Comparison of ENCODE assay signal across 2 cellular contexts in the genomic region with DNA sequence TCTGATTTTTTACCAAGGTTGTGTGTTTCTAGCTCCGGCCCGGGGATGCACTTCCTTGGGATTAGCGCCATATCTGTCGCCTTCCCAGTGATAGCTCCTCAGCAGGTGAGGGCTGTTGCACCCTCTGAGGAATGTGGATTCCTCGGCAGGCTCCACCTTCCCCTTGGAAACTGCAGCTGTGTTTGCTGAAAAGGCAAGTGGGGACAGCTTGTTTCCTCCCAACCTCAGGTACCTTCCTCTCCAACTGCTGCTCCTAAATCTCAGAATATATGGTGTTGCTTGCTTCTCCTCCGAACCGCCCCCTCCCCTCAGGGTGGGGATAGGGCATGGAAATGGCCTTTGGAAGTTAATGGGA.
TF ChIP-seq lines count a peak whose summit lies in the region.

No MANE protein-coding gene starts in this region.

TF ChIP-seq in IMR-90, 13 proteins besides CTCF, POLR2A, EP300 and RAD21:
- TF ChIP-seq, protein P1, sequence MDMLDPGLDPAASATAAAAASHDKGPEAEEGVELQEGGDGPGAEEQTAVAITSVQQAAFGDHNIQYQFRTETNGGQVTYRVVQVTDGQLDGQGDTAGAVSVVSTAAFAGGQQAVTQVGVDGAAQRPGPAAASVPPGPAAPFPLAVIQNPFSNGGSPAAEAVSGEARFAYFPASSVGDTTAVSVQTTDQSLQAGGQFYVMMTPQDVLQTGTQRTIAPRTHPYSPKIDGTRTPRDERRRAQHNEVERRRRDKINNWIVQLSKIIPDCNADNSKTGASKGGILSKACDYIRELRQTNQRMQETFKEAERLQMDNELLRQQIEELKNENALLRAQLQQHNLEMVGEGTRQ (IDR thresholded peaks at IDR 0.05; ENCODE audit: low read depth, low read length): no peak
- TF ChIP-seq RCOR1 (IDR thresholded peaks at IDR 0.05; ENCODE audit: insufficient replicate concordance, low read length) (no peak), BHLHE40 (IDR thresholded peaks at IDR 0.05; ENCODE audit: low read depth, low read length) (no peak), MXI1 (IDR thresholded peaks at IDR 0.05; ENCODE audit: borderline replicate concordance, low read depth, low read length) (no peak), MAFK (IDR thresholded peaks at IDR 0.05; ENCODE audit: low read depth, low read length) (no peak), CHD1 (IDR thresholded peaks at IDR 0.05; ENCODE audit: low read depth, low read length) (no peak), SMC3 (IDR thresholded peaks at IDR 0.05; ENCODE audit: low read depth, low read length) (no peak), CEBPB (IDR thresholded peaks at IDR 0.05; ENCODE audit: low read depth, low read length) (no peak), MAZ (IDR thresholded peaks at IDR 0.05; ENCODE audit: borderline replicate concordance, low read depth, low read length) (no peak), RFX5 (IDR thresholded peaks at IDR 0.05; ENCODE audit: low read depth, low read length) (no peak), FOS (IDR thresholded peaks at IDR 0.05; ENCODE audit: low read depth, low read length) (no peak), NFE2L2 (IDR thresholded peaks at IDR 0.05; ENCODE audit: low read depth, low read length) (no peak)
- TF ChIP-seq, protein P2, sequence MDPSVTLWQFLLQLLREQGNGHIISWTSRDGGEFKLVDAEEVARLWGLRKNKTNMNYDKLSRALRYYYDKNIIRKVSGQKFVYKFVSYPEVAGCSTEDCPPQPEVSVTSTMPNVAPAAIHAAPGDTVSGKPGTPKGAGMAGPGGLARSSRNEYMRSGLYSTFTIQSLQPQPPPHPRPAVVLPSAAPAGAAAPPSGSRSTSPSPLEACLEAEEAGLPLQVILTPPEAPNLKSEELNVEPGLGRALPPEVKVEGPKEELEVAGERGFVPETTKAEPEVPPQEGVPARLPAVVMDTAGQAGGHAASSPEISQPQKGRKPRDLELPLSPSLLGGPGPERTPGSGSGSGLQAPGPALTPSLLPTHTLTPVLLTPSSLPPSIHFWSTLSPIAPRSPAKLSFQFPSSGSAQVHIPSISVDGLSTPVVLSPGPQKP (IDR thresholded peaks at IDR 0.05; ENCODE audit: borderline replicate concordance, low read depth, low read length): no peak

TF ChIP-seq in H1, 55 proteins besides CTCF, POLR2A, EP300 and RAD21:
- TF ChIP-seq NRF1 (IDR thresholded peaks at IDR 0.05; ENCODE audit: low read depth, low read length) (no peak), SP1 (IDR thresholded peaks at IDR 0.05; ENCODE audit: low read depth, low read length) (no peak; the same call in 1 of the 2 replicates), POLR2AphosphoS5 (IDR thresholded peaks at IDR 0.05; ENCODE audit: low read depth, low read length) (peak; percentile 54; the same call in 1 of the 2 replicates), NANOG (IDR thresholded peaks at IDR 0.05; ENCODE audit: insufficient read depth, low read depth, low read length, poor library complexity, severe bottlenecking) (peak; percentile 69), TCF12 (IDR thresholded peaks at IDR 0.05; ENCODE audit: low read depth, low read length) (peak; percentile 81; the same call in 1 of the 2 replicates), YY1 (IDR thresholded peaks at IDR 0.05; ENCODE audit: low read depth, low read length) (peak; percentile 81), HDAC2 (IDR thresholded peaks at IDR 0.05; ENCODE audit: borderline replicate concordance in 1 of 2, low read depth in 2 of 2, low read length in 2 of 2) (0 out of 4 replicates have a peak, but pooled peaks of 1 of the 2 experiments have one; percentile 72), CHD2 (IDR thresholded peaks at IDR 0.05; ENCODE audit: low read length) (peak; percentile 36; the same call in 1 of the 2 replicates), ASH2L (IDR thresholded peaks at IDR 0.05; ENCODE audit: low read length) (peak; percentile 54), TEAD4 (IDR thresholded peaks at IDR 0.05; ENCODE audit: low read depth, low read length) (peak; percentile 92), TAF1 (IDR thresholded peaks at IDR 0.05; ENCODE audit: low read depth, low read length) (peak; percentile 73), SAP30 (IDR thresholded peaks at IDR 0.05; ENCODE audit: insufficient read depth, insufficient replicate concordance, low read length) (no peak)
